Comparison of ENCODE assay signal across 17 cellular contexts in genomic region chr9:97570899-97571298, GRCh38.
DNase-seq lines count a peak whose midpoint lies in the region; ATAC-seq and TF ChIP-seq lines count a peak whose summit lies in the region.
"Had no signal": no experiment of that assay in that cellular context is flagged by ENCODE, and none has a peak within 500 bp of the region (broad histone marks: within the 10 kb centered on the region; RNA-seq: fewer than 3 reads in every experiment).

No MANE protein-coding gene starts in this region.

- peak; percentile 60 for DNase-seq in MG63
- peak; percentile 69 for DNase-seq in coronary artery (ENCODE audit: low spot score)
- DNase-seq in hypothalamus (lab: John Stamatoyannopoulos, UW): peak in 37 of 51 donors; percentile 17 to 81 (median 43)
- DNase-seq in NK-92 (lab: John Stamatoyannopoulos, UW; ENCODE audit: unreplicated experiment): no peak
- DNase-seq in stimulated activated CD4-positive, alpha-beta T cell treated with anti-CD3 and anti-CD28 coated beads, Interleukin-1b, Interleukin-23, amount 100 ng/mL, for 48 hours: no peak
- DNase-seq: activated CD4-positive, alpha-beta T cell treated with anti-CD3 and anti-CD28 coated beads for 48 hours; aorta; foreskin keratinocyte; kidney; naive B cell; OCI-M1; retina; T-helper 1 cell had no signal

- H3K4me3 ChIP-seq in MG63 (no peak overlapping the region), coronary artery (no peak overlapping the region), skeletal muscle tissue (ENCODE audit: low read length in 3 of 3) (peak overlapping the region in 2 of 3 donors; percentile 6 to 31)

- H3K27ac ChIP-seq in coronary artery (no peak overlapping the region), skeletal muscle tissue (ENCODE audit: low read depth, low read length) (peak overlapping the region; percentile 78)
- H3K27ac ChIP-seq: foreskin keratinocyte, HL-60 had no signal

- H3K9me3 ChIP-seq in MG63 (no peaks in the 10 kb centered on the region), skeletal muscle tissue (ENCODE audit: control insufficient read depth in 3 of 3, low read length in 3 of 3) (no peaks in the 10 kb centered on the region)

- TF ChIP-seq CTCF in coronary artery (IDR thresholded peaks at IDR 0.05): no peak

- peaks cover 37 to 46% (median 37%) of the 10 kb centered on the region in 3 donors for H3K4me1 ChIP-seq in skeletal muscle tissue (ENCODE audit: control insufficient read depth in 3 of 3, insufficient read depth in 3 of 3, low read length in 3 of 3)
- H3K4me1 ChIP-seq: foreskin keratinocyte had no signal

- no peaks in the 10 kb centered on the region for H3K27me3 ChIP-seq in MG63
- H3K27me3 ChIP-seq in skeletal muscle tissue (ENCODE audit: control insufficient read depth in 3 of 3, insufficient read depth in 3 of 3, low read length in 3 of 3): no peaks in the 10 kb centered on the region

- ATAC-seq in GM21367 (IDR thresholded peaks at IDR 0.05; ENCODE audit: unreplicated experiment) (no peak), HG03280 (IDR thresholded peaks at IDR 0.05; ENCODE audit: unreplicated experiment) (no peak)
- ATAC-seq: foreskin keratinocyte had no signal

- peak overlapping the region; percentile 40 to 63 (median 50) for H3K9ac ChIP-seq in skeletal muscle tissue (ENCODE audit: low read depth in 1 of 3, low read length in 3 of 3)

- H3K36me3 ChIP-seq in MG63 (no peaks in the 10 kb centered on the region), skeletal muscle tissue (ENCODE audit: control insufficient read depth in 3 of 3, insufficient read depth in 3 of 3, low read length in 3 of 3) (peaks cover 34 to 38% (median 34%) of the 10 kb centered on the region in 3 donors)

Comparison
In these comparisons a context has a peak if more than half of its experiments do, and no peak if none do; other contexts are left out.
1. DNase-seq: peak in MG63 (single experiment), coronary artery (single experiment) and hypothalamus (37 of 51); none in NK-92 (single experiment) and stimulated activated CD4-positive, alpha-beta T cell treated with anti-CD3 and anti-CD28 coated beads, Interleukin-1b, Interleukin-23, amount 100 ng/mL, for 48 hours (single experiment).
2. H3K4me3 ChIP-seq: peak in skeletal muscle tissue (2 of 3); none in MG63 (single experiment) and coronary artery (single experiment).